20 cellular contexts compared by ENCODE assay signal in the genomic region with DNA sequence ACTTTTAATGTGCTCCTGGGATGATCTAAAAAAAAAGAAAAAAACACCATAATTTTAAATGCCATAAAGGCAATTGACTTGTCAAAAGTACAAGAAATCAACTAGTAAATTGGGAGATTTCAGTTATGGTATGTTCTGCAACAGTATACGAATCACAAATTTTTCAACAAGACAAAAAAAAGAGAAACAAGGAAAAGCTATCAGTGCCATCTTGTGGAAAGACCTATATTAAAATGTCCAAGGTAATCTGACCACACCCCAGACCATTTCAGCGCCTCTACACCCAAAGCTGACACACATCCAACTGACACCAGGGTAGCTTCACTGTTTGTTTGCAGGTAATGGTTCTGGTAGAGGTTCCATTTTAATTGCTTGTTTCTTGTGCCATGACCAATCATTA. TPM values are rescaled to one million over a fixed set of nuclear protein-coding genes. Genes with fewer than 3 reads are reported as not detected.
DNase-seq lines count a peak whose midpoint lies in the region; ATAC-seq and TF ChIP-seq lines count a peak whose summit lies in the region.
"Had no signal": no experiment of that assay in that cellular context is flagged by ENCODE, and none has a peak within 500 bp of the region (broad histone marks: within the 10 kb centered on the region; RNA-seq: fewer than 3 reads in every experiment).

No MANE protein-coding gene starts in this region.

- intact Hi-C loops in gastrocnemius medialis (cut with DNase I; ENCODE audit: low total_unique reads): no loop called here

- in situ Hi-C loops in gastrocnemius medialis (cut with MboI; ENCODE audit: low sequenced_read_pairs in 4 of 4): loop anchor here in 3 of 4 donors (10.0 to 25.0 kb wide), 3 partner anchors 237 to 613 kb away; a partner anchor contains a TSS

- H3K4me1 ChIP-seq in RWPE2 (ENCODE audit: insufficient read depth, poor library complexity, severe bottlenecking): peaks cover 16% of the 10 kb centered on the region
- H3K4me1 ChIP-seq in gastrocnemius medialis: peaks cover 15 to 20% of the 10 kb centered on the region in 2 donors
- H3K4me1 ChIP-seq: BLaER1, neural progenitor cell had no signal

- H3K9me3 ChIP-seq in RWPE2 (ENCODE audit: severe bottlenecking) (no peaks in the 10 kb centered on the region), gastrocnemius medialis (no peaks in the 10 kb centered on the region)
- H3K9me3 ChIP-seq: SJSA1 had no signal

- H3K36me3 ChIP-seq in RWPE2 (ENCODE audit: low read depth) (no peaks in the 10 kb centered on the region), gastrocnemius medialis (no peaks in the 10 kb centered on the region)
- H3K36me3 ChIP-seq: BLaER1, neural progenitor cell, SJSA1 had no signal

- no peak for ATAC-seq in RWPE2 (ENCODE audit: low read depth)
- ATAC-seq in HG02884 (IDR thresholded peaks at IDR 0.05; ENCODE audit: unreplicated experiment): no peak
- no peak for ATAC-seq in gastrocnemius medialis
- no peak for ATAC-seq in GM19397 (IDR thresholded peaks at IDR 0.05; ENCODE audit: unreplicated experiment)
- ATAC-seq in GM18907 (IDR thresholded peaks at IDR 0.05; ENCODE audit: unreplicated experiment): no peak
- ATAC-seq: activated CD8-positive, alpha-beta T cell treated with anti-CD3 and anti-CD28 coated beads for 36 hours had no signal

- no peak overlapping the region for H3K4me3 ChIP-seq in RWPE2 (ENCODE audit: severe bottlenecking)
- H3K4me3 ChIP-seq in epithelial cell of esophagus (ENCODE audit: low read length): no peak overlapping the region
- H3K4me3 ChIP-seq in gastrocnemius medialis: no peak overlapping the region
- H3K4me3 ChIP-seq: BLaER1, neural progenitor cell, SJSA1 had no signal

- TF ChIP-seq POLR2A in gastrocnemius medialis (IDR thresholded peaks at IDR 0.05): no peak

- TF ChIP-seq CTCF in C4-2B (conservative IDR thresholded peaks at IDR 0.05) (peak; percentile 25), LNCAP (IDR thresholded peaks at IDR 0.05) (peak; percentile 43; the same call in 1 of the 2 replicates), RWPE2 (IDR thresholded peaks at IDR 0.05; ENCODE audit: poor library complexity, severe bottlenecking) (peak; percentile 66), epithelial cell of esophagus (IDR thresholded peaks at IDR 0.05; ENCODE audit: insufficient read depth, low read depth, low read length, missing control alignments) (peak; percentile 24), gastrocnemius medialis (IDR thresholded peaks at IDR 0.05 in 4 of 5, conservative IDR thresholded peaks at IDR 0.05 in 1 of 5) (no peak)

- H3K27me3 ChIP-seq in RWPE2 (ENCODE audit: insufficient read depth, poor library complexity, severe bottlenecking) (no peaks in the 10 kb centered on the region), gastrocnemius medialis (no peaks in the 10 kb centered on the region)
- H3K27me3 ChIP-seq: BLaER1, neural progenitor cell, SJSA1 had no signal

- DNase-seq in RWPE2 (ENCODE audit: low spot score) (no peak), epithelial cell of esophagus (ENCODE audit: low read depth) (peak; percentile 35), gastrocnemius medialis (no peak)
- DNase-seq: activated CD8-positive, alpha-beta T cell treated with anti-CD3 and anti-CD28 coated beads for 36 hours; cerebellar nuclear complex; DMS 273 treated with DMSO at 0.1 percent for 48 hours; glutamatergic neuron; NCI-H1092; NK-92 treated with Interleukin-12 subunit alpha and Interleukin-12 subunit beta, amount 100 ng/mL, for 24 hours; retina had no signal

- H3K27ac ChIP-seq in C4-2B: no peak overlapping the region
- no peak overlapping the region for H3K27ac ChIP-seq in RWPE2 (ENCODE audit: poor library complexity, severe bottlenecking)
- H3K27ac ChIP-seq in gastrocnemius medialis: no peak overlapping the region
- H3K27ac ChIP-seq: BLaER1, neural progenitor cell, SJSA1, VCaP had no signal

RNA-seq across cellular contexts. Expression of a gene that starts 5.0 kb away (rescaled TPM):
- total RNA-seq in gastrocnemius medialis: 10 to 100 TPM; 47.0 to 94.6 (median 77.2) TPM

RNA-seq across cellular contexts. Expression of a gene that starts 26.4 kb away (rescaled TPM):
- total RNA-seq in gastrocnemius medialis: not detected
- total RNA-seq: SJSA1 had no signal

RNA-seq across cellular contexts. Expression of a gene that starts 51.0 kb away (rescaled TPM):
- 1 to 10 TPM in 2 of 4 donors, under 1 TPM in 1, not detected in 1; 0.75 to 2.3 (median 2.0) TPM for total RNA-seq in gastrocnemius medialis
- total RNA-seq: mesothelial cell of epicardium, SJSA1 had no signal

Comparison
In these comparisons a context has a peak if more than half of its experiments do, and no peak if none do; other contexts are left out.
1. CTCF ChIP-seq: peak in C4-2B (single experiment), LNCAP (single experiment), RWPE2 (single experiment) and epithelial cell of esophagus (single experiment); none in gastrocnemius medialis (0 of 5).